In the genomic region with DNA sequence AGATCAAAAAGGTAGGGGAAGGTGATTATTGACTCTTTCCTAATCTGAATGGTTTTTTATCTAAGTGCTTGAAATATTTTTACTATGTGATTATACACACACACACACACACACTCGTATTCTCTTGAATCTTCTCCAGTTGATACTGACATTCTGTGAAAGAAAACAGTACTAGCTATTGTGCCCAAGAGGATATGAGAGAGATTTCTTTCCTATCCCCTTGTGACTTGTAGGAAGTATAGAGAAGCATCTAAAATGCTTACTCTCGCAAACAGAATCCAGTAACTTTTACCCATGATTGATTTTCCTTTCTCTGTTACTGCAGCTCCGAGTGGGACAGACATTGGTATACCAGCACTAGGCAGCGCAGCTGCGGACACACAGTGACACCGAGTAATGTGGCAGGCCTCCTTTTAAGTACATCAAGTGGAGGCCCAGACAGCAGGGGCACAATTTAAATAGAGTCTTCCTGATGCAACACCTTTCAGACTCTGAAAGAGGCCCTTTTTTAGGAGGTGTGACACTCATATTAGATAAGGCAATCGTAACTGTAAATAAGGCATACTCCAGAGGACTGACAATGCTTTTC, we compare ENCODE assay signal across 19 cellular contexts.
DNase-seq lines count a peak whose midpoint lies in the region; ATAC-seq and TF ChIP-seq lines count a peak whose summit lies in the region.
"Had no signal": no experiment of that assay in that cellular context is flagged by ENCODE, and none has a peak within 500 bp of the region (broad histone marks: within the 10 kb centered on the region; RNA-seq: fewer than 3 reads in every experiment).

No MANE protein-coding gene starts in this region.

- no peaks in the 10 kb centered on the region for H3K27me3 Mint-ChIP-seq in neural crest cell (ENCODE audit: low read depth)
- H3K27me3 Mint-ChIP-seq: B cell had no signal

- H3K4me3 Mint-ChIP-seq in neural crest cell, result peak overlapping the region; percentile 15
- H3K4me3 Mint-ChIP-seq: B cell, H9 had no signal

- H3K4me1 Mint-ChIP-seq in neural crest cell, result peaks cover 15% of the 10 kb centered on the region
- H3K4me1 Mint-ChIP-seq: B cell had no signal

- H3K36me3 Mint-ChIP-seq in neural crest cell (ENCODE audit: low read depth), result no peaks in the 10 kb centered on the region

- peak overlapping the region; percentile 50 for H3K27ac Mint-ChIP-seq in neural crest cell (ENCODE audit: unreplicated experiment)
- H3K27ac Mint-ChIP-seq: B cell had no signal

- H3K9me3 Mint-ChIP-seq in neural crest cell, result peaks cover 11% of the 10 kb centered on the region

- TF ChIP-seq CTCF in neural crest cell (conservative IDR thresholded peaks at IDR 0.05), result no peak

- no peak for ATAC-seq in HG02884 (IDR thresholded peaks at IDR 0.05; ENCODE audit: unreplicated experiment)

- DNase-seq in NCI-H1417 (lab: John Stamatoyannopoulos, UW) (peak in 2 of 3 experiments; percentile 15 to 70), NCI-H1417 treated with DMSO at 0.1 percent for 48 hours (lab: John Stamatoyannopoulos, UW) (no peak), COLO829 (ENCODE audit: low spot score) (peak; percentile 54), NCI-H82 treated with DMSO at 0.1 percent for 48 hours (lab: John Stamatoyannopoulos, UW; ENCODE audit: unreplicated experiment) (peak; percentile 22), neural crest cell (ENCODE audit: low read depth, low spot score) (no peak), OCI-M1 (lab: John Stamatoyannopoulos, UW) (no peak)
- no peak for DNase-seq in stimulated activated CD4-positive, alpha-beta T cell treated with anti-CD3 and anti-CD28 coated beads, Interleukin-2, amount 100 ng/mL, for 24 hours
- DNase-seq: 8988T, COR-L47, DMS 273 treated with DMSO at 0.1 percent for 48 hours, DND-41, H9, IMR-90, NCI-H1694 treated with DMSO at 0.1 percent for 48 hours, NCI-H524, SHP77, SK-N-SH had no signal

Comparison
In these comparisons a context has a peak if more than half of its experiments do, and no peak if none do; other contexts are left out.
1. DNase-seq: peak in NCI-H1417 (2 of 3), COLO829 (single experiment) and NCI-H82 treated with DMSO at 0.1 percent for 48 hours (single experiment); none in NCI-H1417 treated with DMSO at 0.1 percent for 48 hours (single experiment), neural crest cell (single experiment), OCI-M1 (single experiment) and stimulated activated CD4-positive, alpha-beta T cell treated with anti-CD3 and anti-CD28 coated beads, Interleukin-2, amount 100 ng/mL, for 24 hours (0 of 2).